In the genomic region with DNA sequence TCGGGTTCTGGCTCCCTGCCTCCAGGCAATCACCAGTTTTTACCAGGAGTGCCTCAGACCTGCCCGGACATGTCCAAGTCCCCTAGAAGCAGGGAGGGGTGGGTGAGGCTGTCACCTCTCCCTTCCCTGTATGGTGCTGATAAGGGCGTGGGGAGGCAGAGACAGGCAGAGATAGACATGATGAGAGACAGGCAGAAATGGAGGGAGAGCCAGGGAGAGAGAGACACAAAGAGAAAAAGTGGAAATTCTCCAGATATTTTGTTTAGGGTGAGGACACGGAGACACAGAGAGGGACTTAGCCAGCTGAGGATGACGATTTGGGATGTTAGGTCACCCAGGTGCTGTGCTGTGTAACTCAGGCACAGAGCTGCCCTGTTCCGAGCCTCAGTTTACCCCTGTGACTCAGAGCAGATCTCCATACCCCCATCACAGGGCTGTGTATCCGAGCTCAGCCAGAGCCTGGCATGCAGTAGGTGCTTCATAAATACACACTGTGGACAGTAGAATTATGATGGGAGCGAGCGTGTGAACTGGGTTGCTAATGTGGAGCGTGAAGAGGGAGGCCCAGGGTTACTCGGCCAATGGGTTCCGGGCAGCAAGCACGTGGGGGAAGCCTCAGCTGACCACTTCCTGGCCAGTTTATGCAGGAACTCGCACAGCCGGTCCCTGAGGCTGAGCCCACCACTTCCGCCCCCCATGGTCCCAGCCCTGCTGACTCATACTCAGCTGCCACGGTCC, we compare ENCODE assay signal across 1 cellular context.
TF ChIP-seq lines count a peak whose summit lies in the region.

No MANE protein-coding gene starts in this region.

TF ChIP-seq in K562, 482 proteins besides CTCF, POLR2A, EP300 and RAD21 (continued from another document and continues in another):
- peak; percentile 52; the same call in 1 of the 2 replicates for TF ChIP-seq HMBOX1 (IDR thresholded peaks at IDR 0.05)
- TF ChIP-seq, protein P1, sequence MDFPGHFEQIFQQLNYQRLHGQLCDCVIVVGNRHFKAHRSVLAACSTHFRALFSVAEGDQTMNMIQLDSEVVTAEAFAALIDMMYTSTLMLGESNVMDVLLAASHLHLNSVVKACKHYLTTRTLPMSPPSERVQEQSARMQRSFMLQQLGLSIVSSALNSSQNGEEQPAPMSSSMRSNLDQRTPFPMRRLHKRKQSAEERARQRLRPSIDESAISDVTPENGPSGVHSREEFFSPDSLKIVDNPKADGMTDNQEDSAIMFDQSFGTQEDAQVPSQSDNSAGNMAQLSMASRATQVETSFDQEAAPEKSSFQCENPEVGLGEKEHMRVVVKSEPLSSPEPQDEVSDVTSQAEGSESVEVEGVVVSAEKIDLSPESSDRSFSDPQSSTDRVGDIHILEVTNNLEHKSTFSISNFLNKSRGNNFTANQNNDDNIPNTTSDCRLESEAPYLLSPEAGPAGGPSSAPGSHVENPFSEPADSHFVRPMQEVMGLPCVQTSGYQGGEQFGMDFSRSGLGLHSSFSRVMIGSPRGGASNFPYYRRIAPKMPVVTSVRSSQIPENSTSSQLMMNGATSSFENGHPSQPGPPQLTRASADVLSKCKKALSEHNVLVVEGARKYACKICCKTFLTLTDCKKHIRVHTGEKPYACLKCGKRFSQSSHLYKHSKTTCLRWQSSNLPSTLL (IDR thresholded peaks at IDR 0.05) = no peak
- TF ChIP-seq PRDM10 (IDR thresholded peaks at IDR 0.05; ENCODE audit: partially characterized antibody) = peak; percentile 86
- 0 out of 2 replicates have a peak, but pooled peaks have one; percentile 24 for TF ChIP-seq ZBTB17 (CRISPR knock-in tag; IDR thresholded peaks at IDR 0.05)
- no peak for TF ChIP-seq EHMT2 (IDR thresholded peaks at IDR 0.05)
- peak; percentile 92 for TF ChIP-seq GABPB1 (CRISPR knock-in tag; IDR thresholded peaks at IDR 0.05)
- TF ChIP-seq TAF1 (IDR thresholded peaks at IDR 0.05; ENCODE audit: control insufficient read depth, extremely low read depth, insufficient read depth, low read length, severe bottlenecking) = peak; percentile 55
- TF ChIP-seq NR2F6 (CRISPR knock-in tag; IDR thresholded peaks at IDR 0.05) = no peak
- TF ChIP-seq ZBTB33 (CRISPR knock-in tag; IDR thresholded peaks at IDR 0.05) = no peak; the same call in 1 of the 2 replicates
- TF ChIP-seq PHTF2 (CRISPR knock-in tag; IDR thresholded peaks at IDR 0.05) = 0 out of 2 replicates have a peak, but pooled peaks have one; percentile 7
- TF ChIP-seq ZNF695 (CRISPR knock-in tag; IDR thresholded peaks at IDR 0.05) = no peak
- no peak for TF ChIP-seq DLX4 (CRISPR knock-in tag; IDR thresholded peaks at IDR 0.05)
- peak; percentile 85 for TF ChIP-seq NCOA4 (IDR thresholded peaks at IDR 0.05; ENCODE audit: partially characterized antibody)
- no peak for TF ChIP-seq ZNF436 (CRISPR knock-in tag; IDR thresholded peaks at IDR 0.05)
- no peak for TF ChIP-seq PRMT5 (CRISPR knock-in tag; IDR thresholded peaks at IDR 0.05)
- peak; percentile 98 for TF ChIP-seq CHD1 (IDR thresholded peaks at IDR 0.05; ENCODE audit: low read length)
- TF ChIP-seq, protein P2, sequence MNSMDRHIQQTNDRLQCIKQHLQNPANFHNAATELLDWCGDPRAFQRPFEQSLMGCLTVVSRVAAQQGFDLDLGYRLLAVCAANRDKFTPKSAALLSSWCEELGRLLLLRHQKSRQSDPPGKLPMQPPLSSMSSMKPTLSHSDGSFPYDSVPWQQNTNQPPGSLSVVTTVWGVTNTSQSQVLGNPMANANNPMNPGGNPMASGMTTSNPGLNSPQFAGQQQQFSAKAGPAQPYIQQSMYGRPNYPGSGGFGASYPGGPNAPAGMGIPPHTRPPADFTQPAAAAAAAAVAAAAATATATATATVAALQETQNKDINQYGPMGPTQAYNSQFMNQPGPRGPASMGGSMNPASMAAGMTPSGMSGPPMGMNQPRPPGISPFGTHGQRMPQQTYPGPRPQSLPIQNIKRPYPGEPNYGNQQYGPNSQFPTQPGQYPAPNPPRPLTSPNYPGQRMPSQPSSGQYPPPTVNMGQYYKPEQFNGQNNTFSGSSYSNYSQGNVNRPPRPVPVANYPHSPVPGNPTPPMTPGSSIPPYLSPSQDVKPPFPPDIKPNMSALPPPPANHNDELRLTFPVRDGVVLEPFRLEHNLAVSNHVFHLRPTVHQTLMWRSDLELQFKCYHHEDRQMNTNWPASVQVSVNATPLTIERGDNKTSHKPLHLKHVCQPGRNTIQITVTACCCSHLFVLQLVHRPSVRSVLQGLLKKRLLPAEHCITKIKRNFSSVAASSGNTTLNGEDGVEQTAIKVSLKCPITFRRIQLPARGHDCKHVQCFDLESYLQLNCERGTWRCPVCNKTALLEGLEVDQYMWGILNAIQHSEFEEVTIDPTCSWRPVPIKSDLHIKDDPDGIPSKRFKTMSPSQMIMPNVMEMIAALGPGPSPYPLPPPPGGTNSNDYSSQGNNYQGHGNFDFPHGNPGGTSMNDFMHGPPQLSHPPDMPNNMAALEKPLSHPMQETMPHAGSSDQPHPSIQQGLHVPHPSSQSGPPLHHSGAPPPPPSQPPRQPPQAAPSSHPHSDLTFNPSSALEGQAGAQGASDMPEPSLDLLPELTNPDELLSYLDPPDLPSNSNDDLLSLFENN (IDR thresholded peaks at IDR 0.05; ENCODE audit: low read depth in 2 of 2, low read length in 2 of 2) = peak in 1 of 2 experiments; percentile 90; a peak in 2 of 4 replicates
- TF ChIP-seq KDM5B (IDR thresholded peaks at IDR 0.05; ENCODE audit: insufficient replicate concordance, low read depth, low read length) = peak; percentile 91
- no peak for TF ChIP-seq ZNF589 (CRISPR knock-in tag; IDR thresholded peaks at IDR 0.05; ENCODE audit: low read depth)
- TF ChIP-seq ZNF143 (CRISPR knock-in tag; IDR thresholded peaks at IDR 0.05) = no peak
- TF ChIP-seq GABPA (tag; conservative IDR thresholded peaks at IDR 0.05; ENCODE audit: low read depth) = peak; percentile 95
- no peak for TF ChIP-seq MCM7 (IDR thresholded peaks at IDR 0.05)
- TF ChIP-seq, protein P3, sequence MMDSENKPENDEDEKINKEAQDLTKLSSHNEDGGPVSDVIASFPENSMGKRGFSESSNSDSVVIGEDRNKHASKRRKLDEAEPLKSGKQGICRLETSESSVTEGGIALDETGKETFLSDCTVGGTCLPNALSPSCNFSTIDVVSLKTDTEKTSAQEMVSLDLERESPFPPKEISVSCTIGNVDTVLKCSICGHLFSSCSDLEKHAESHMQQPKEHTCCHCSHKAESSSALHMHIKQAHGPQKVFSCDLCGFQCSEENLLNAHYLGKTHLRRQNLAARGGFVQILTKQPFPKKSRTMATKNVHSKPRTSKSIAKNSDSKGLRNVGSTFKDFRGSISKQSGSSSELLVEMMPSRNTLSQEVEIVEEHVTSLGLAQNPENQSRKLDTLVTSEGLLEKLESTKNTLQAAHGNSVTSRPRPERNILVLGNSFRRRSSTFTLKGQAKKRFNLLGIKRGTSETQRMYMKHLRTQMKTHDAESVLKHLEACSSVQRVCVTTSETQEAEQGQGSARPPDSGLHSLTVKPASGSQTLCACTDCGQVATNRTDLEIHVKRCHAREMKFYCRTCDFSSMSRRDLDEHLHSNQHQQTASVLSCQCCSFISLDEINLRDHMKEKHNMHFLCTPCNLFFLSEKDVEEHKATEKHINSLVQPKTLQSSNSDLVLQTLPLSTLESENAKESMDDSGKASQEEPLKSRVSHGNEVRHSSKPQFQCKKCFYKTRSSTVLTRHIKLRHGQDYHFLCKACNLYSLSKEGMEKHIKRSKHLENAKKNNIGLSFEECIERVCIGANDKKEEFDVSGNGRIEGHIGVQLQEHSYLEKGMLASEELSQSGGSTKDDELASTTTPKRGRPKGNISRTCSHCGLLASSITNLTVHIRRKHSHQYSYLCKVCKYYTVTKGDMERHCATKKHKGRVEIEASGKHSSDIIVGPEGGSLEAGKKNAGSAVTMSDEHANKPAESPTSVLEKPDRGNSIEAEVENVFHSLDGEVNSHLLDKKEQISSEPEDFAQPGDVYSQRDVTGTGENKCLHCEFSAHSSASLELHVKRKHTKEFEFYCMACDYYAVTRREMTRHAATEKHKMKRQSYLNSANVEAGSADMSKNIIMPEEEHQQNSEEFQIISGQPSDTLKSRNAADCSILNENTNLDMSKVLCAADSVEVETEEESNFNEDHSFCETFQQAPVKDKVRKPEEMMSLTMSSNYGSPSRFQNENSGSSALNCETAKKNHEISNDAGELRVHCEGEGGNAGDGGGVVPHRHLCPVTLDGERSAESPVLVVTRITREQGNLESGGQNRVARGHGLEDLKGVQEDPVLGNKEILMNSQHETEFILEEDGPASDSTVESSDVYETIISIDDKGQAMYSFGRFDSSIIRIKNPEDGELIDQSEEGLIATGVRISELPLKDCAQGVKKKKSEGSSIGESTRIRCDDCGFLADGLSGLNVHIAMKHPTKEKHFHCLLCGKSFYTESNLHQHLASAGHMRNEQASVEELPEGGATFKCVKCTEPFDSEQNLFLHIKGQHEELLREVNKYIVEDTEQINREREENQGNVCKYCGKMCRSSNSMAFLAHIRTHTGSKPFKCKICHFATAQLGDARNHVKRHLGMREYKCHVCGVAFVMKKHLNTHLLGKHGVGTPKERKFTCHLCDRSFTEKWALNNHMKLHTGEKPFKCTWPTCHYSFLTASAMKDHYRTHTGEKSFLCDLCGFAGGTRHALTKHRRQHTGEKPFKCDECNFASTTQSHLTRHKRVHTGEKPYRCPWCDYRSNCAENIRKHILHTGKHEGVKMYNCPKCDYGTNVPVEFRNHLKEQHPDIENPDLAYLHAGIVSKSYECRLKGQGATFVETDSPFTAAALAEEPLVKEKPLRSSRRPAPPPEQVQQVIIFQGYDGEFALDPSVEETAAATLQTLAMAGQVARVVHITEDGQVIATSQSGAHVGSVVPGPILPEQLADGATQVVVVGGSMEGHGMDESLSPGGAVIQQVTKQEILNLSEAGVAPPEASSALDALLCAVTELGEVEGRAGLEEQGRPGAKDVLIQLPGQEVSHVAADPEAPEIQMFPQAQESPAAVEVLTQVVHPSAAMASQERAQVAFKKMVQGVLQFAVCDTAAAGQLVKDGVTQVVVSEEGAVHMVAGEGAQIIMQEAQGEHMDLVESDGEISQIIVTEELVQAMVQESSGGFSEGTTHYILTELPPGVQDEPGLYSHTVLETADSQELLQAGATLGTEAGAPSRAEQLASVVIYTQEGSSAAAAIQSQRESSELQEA (IDR thresholded peaks at IDR 0.05; ENCODE audit: low read depth) = no peak
- TF ChIP-seq, protein P4, sequence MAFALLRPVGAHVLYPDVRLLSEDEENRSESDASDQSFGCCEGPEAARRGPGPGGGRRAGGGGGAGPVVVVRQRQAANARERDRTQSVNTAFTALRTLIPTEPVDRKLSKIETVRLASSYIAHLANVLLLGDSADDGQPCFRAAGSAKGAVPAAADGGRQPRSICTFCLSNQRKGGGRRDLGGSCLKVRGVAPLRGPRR (CRISPR knock-in tag; IDR thresholded peaks at IDR 0.05) = no peak
- peak; percentile 90 for TF ChIP-seq LCOR (CRISPR knock-in tag; IDR thresholded peaks at IDR 0.05)
- TF ChIP-seq TARDBP (IDR thresholded peaks at IDR 0.05) = 0 out of 2 replicates have a peak, but pooled peaks have one; percentile 33
- no peak for TF ChIP-seq ZNF217 (CRISPR knock-in tag; IDR thresholded peaks at IDR 0.05)
- no peak for TF ChIP-seq POLR3G (IDR thresholded peaks at IDR 0.05; ENCODE audit: extremely low read depth, insufficient read length, insufficient replicate concordance)
- TF ChIP-seq FOXA3 (CRISPR knock-in tag; conservative IDR thresholded peaks at IDR 0.05 in 1 of 2, IDR thresholded peaks at IDR 0.05 in 1 of 2) = no peak
- TF ChIP-seq SNIP1 (IDR thresholded peaks at IDR 0.05; ENCODE audit: low read depth) = no peak
- TF ChIP-seq NFXL1 (CRISPR knock-in tag; IDR thresholded peaks at IDR 0.05) = no peak
- peak; percentile 80; the same call in 1 of the 2 replicates for TF ChIP-seq NR1H2 (CRISPR knock-in tag; IDR thresholded peaks at IDR 0.05)
